In the genomic region with DNA sequence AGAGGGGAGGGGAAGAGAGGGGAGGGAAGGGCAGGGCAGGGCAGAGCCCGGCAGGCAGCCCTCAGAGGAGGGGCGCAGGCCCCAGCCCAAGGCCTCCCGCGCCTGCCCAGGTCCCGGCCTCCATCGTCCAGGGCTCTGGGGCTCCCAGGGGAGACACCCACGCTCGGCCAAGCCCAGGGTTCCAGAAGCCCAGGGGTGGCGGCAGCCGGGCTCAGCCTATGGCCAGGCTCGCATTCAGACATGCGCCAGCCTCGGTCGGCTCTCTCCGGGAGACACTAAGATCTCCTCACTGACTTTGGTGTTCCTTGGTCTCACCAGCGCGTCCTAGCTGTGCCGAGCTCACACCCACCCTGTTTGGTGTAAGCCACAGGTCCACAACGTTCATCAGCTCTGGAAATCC, we compare ENCODE assay signal across 11 cellular contexts. TPM values are rescaled to one million over a fixed set of nuclear protein-coding genes. Genes with fewer than 3 reads are reported as not detected.
DNase-seq lines count a peak whose midpoint lies in the region; ATAC-seq and TF ChIP-seq lines count a peak whose summit lies in the region.
"Had no signal": no experiment of that assay in that cellular context is flagged by ENCODE, and none has a peak within 500 bp of the region (broad histone marks: within the 10 kb centered on the region; RNA-seq: fewer than 3 reads in every experiment).

No MANE protein-coding gene starts in this region.

- H3K27me3 ChIP-seq in left ventricle myocardium inferior (ENCODE audit: low read depth) = peaks cover 33% of the 10 kb centered on the region
- no peaks in the 10 kb centered on the region for H3K27me3 ChIP-seq in layer of hippocampus (ENCODE audit: control insufficient read depth, insufficient read depth, low read length)
- H3K27me3 ChIP-seq in tibial nerve = peaks cover 0 to 7% of the 10 kb centered on the region in 2 donors
- H3K27me3 ChIP-seq: foreskin keratinocyte, SJSA1 had no signal

- intact Hi-C loops in left ventricle myocardium inferior (cut with micrococcal nuclease) = no loop called here
- intact Hi-C loops in left ventricle myocardium superior (cut with micrococcal nuclease) = no loop called here

- DNase-seq in left ventricle myocardium inferior = no peak
- DNase-seq in left ventricle myocardium superior = no peak
- DNase-seq in tibial nerve (ENCODE audit: low spot score in 2 of 2) = no peak
- DNase-seq: activated effector memory CD4-positive, alpha-beta T cell treated with anti-CD3 and anti-CD28 coated beads, Interleukin-2, amount 50 U/mL, for 16 hours; foreskin keratinocyte; left colon; stimulated activated CD4-positive, alpha-beta T cell treated with anti-CD3 and anti-CD28 coated beads, Interleukin-4, amount 100 ng/mL, for 24 hours had no signal

- ATAC-seq in left ventricle myocardium superior (no peak), GM19351 (IDR thresholded peaks at IDR 0.05; ENCODE audit: unreplicated experiment) (no peak), HG02610 (IDR thresholded peaks at IDR 0.05; ENCODE audit: unreplicated experiment) (no peak)
- ATAC-seq: foreskin keratinocyte, left colon had no signal

- TF ChIP-seq CTCF in left ventricle myocardium inferior (IDR thresholded peaks at IDR 0.05; ENCODE audit: borderline replicate concordance) (no peak), tibial nerve (IDR thresholded peaks at IDR 0.05) (no peak)

- TF ChIP-seq POLR2A in tibial nerve (IDR thresholded peaks at IDR 0.05) = no peak

- WGBS in tibial nerve, 2 donors = 49 to 57% methylated on average over 19 of the region's 19 CpGs

- H3K4me1 ChIP-seq in left ventricle myocardium inferior = peaks cover 51% of the 10 kb centered on the region
- H3K4me1 ChIP-seq in tibial nerve = peaks cover 10 to 78% (median 52%) of the 10 kb centered on the region in 4 donors

- no peaks in the 10 kb centered on the region for H3K9me3 ChIP-seq in left ventricle myocardium inferior (replicated peaks)
- no peaks in the 10 kb centered on the region for H3K9me3 ChIP-seq in tibial nerve
- H3K9me3 ChIP-seq: SJSA1 had no signal

- no peak for TF ChIP-seq EP300 in tibial nerve (IDR thresholded peaks at IDR 0.05)

- no peaks in the 10 kb centered on the region for H3K36me3 ChIP-seq in left ventricle myocardium inferior
- no peaks in the 10 kb centered on the region for H3K36me3 ChIP-seq in tibial nerve
- H3K36me3 ChIP-seq: SJSA1 had no signal

- H3K27ac ChIP-seq in left ventricle myocardium inferior (replicated peaks) (peak overlapping the region; percentile 97), layer of hippocampus (ENCODE audit: low read depth, low read length) (peak overlapping the region; percentile 82), tibial nerve (peak overlapping the region in 3 of 4 donors; percentile 24 to 99 (median 89))
- H3K27ac ChIP-seq: foreskin keratinocyte, SJSA1 had no signal

- H3K4me3 ChIP-seq in left ventricle myocardium inferior = no peak overlapping the region
- H3K4me3 ChIP-seq in tibial nerve = no peak overlapping the region

RNA-seq across cellular contexts. Expression of a gene that starts 7.1 kb away (rescaled TPM):
- 1.7 TPM for total RNA-seq in left ventricle myocardium inferior
- 2.1 TPM for total RNA-seq in left ventricle myocardium superior
- total RNA-seq in tibial nerve = 10 to 100 TPM; 13.8 to 32.6 (median 19.4) TPM
- total RNA-seq: SJSA1 had no signal

RNA-seq across cellular contexts. Expression of a gene that starts 7.3 kb away (rescaled TPM):
- total RNA-seq in left ventricle myocardium inferior (13.7 TPM), left ventricle myocardium superior (13.5 TPM), tibial nerve (100 to 1,000 TPM; 142 to 261 (median 161) TPM)

RNA-seq across cellular contexts. Expression of a gene that starts 21.1 kb away (rescaled TPM):
- total RNA-seq in left ventricle myocardium inferior (135 TPM), left ventricle myocardium superior (155 TPM), tibial nerve (100 to 1,000 TPM in 3 of 4 donors, 10 to 100 TPM in 1; 84.9 to 165 (median 139) TPM)

RNA-seq across cellular contexts. Expression of a gene that starts 21.3 kb away (rescaled TPM):
- 2.8 TPM for total RNA-seq in left ventricle myocardium inferior
- 1.9 TPM for total RNA-seq in left ventricle myocardium superior
- total RNA-seq in tibial nerve = 1 to 10 TPM in 3 of 4 donors, under 1 TPM in 1; 0.42 to 9.9 (median 3.2) TPM
- total RNA-seq: SJSA1 had no signal

RNA-seq across cellular contexts. Expression of a gene that starts 29.0 kb away (rescaled TPM):
- total RNA-seq in left ventricle myocardium inferior (46.1 TPM), left ventricle myocardium superior (61.0 TPM), tibial nerve (100 to 1,000 TPM; 311 to 362 (median 339) TPM)
